In genomic region chr2:171703574-171704347, GRCh38 we compare ENCODE assay signal across 8 cellular contexts. TPM values are rescaled to one million over a fixed set of nuclear protein-coding genes. Genes with fewer than 3 reads are reported as not detected.
DNase-seq lines count a peak whose midpoint lies in the region; ATAC-seq and TF ChIP-seq lines count a peak whose summit lies in the region.

No MANE protein-coding gene starts in this region.

- DNase-seq in DMS 273 treated with DMSO at 0.1 percent for 48 hours (lab: John Stamatoyannopoulos, UW) (peak; percentile 19), HT-29 (ENCODE audit: low spot score) (peak; percentile 33), heart left ventricle (no peak), substantia nigra (lab: John Stamatoyannopoulos, UW) (peak in 1 of 49 donors; percentile 8)

- H3K36me3 ChIP-seq in SU-DHL-6 (ENCODE audit: low read length), result peaks cover 5% of the 10 kb centered on the region; the same call in 1 of the 2 replicates
- H3K36me3 ChIP-seq in heart left ventricle, result peaks cover 0 to 48% (median 29%) of the 10 kb centered on the region in 9 donors

- H3K9me2 ChIP-seq in SU-DHL-6 (replicated peaks; ENCODE audit: insufficient read depth, low read length), result no peaks in the 10 kb centered on the region

- intact Hi-C loops in heart left ventricle (cut with DNase I), result loop anchor here in 7 of 10 donors (5.0 to 10.0 kb wide), 7 partner anchors 129 to 764 kb away; partner anchors contain the start of gene DLX2 (in 4 of the 7)

- no peak for TF ChIP-seq POLR2A in heart left ventricle (IDR thresholded peaks at IDR 0.05)

- peaks cover 17% of the 10 kb centered on the region; the same call in 1 of the 2 replicates for H3K79me2 ChIP-seq in SU-DHL-6 (ENCODE audit: insufficient read depth, low read length)

- H3K9me3 ChIP-seq in SU-DHL-6 (ENCODE audit: insufficient read depth, low read length), result no peaks in the 10 kb centered on the region
- no peaks in the 10 kb centered on the region for H3K9me3 ChIP-seq in heart left ventricle

- 53 to 64% (median 60%) methylated on average over 4 of the region's 4 CpGs for WGBS in heart left ventricle, 4 donors

- TF ChIP-seq CTCF in SU-DHL-6 (IDR thresholded peaks at IDR 0.05; ENCODE audit: insufficient read depth, low read length, poor library complexity, severe bottlenecking) (peak; percentile 47), heart left ventricle (IDR thresholded peaks at IDR 0.05) (peak; percentile 17 to 58 (median 38))

- no peak overlapping the region for H3K27ac ChIP-seq in SU-DHL-6 (ENCODE audit: low read depth, low read length)
- H3K27ac ChIP-seq in heart left ventricle, result peak overlapping the region in 10 of 12 donors; percentile 9 to 69 (median 43)
- peak overlapping the region; percentile 43 for H3K27ac ChIP-seq in substantia nigra (ENCODE audit: low read depth, low read length, poor library complexity, severe bottlenecking)

- ATAC-seq in heart left ventricle, result peak; percentile 20 to 75 (median 52)
- ATAC-seq in HG03025 (IDR thresholded peaks at IDR 0.05; ENCODE audit: low FRiP score, unreplicated experiment), result no peak
- ATAC-seq in GM21619 (IDR thresholded peaks at IDR 0.05; ENCODE audit: unreplicated experiment), result no peak
- ATAC-seq in GM21515 (IDR thresholded peaks at IDR 0.05; ENCODE audit: unreplicated experiment), result no peak

- H3K4me1 ChIP-seq in heart left ventricle, result peaks cover 0 to 41% (median 16%) of the 10 kb centered on the region in 12 donors

- H3K27me3 ChIP-seq in SU-DHL-6 (ENCODE audit: low read length) (no peaks in the 10 kb centered on the region), heart left ventricle (no peaks in the 10 kb centered on the region)

- no peak overlapping the region for H3K9ac ChIP-seq in SU-DHL-6 (ENCODE audit: low read length)

- no peak overlapping the region for H3K4me2 ChIP-seq in SU-DHL-6 (ENCODE audit: low read depth, low read length, poor library complexity, severe bottlenecking)

- H2AFZ ChIP-seq in SU-DHL-6 (ENCODE audit: low read depth, low read length, severe bottlenecking), result no peak overlapping the region

- H3F3A ChIP-seq in SU-DHL-6 (ENCODE audit: insufficient read depth), result peaks cover 21% of the 10 kb centered on the region; the same call in 1 of the 2 replicates

- H3K4me3 ChIP-seq in SU-DHL-6 (ENCODE audit: insufficient read depth, low read length, poor library complexity, severe bottlenecking) (no peak overlapping the region), heart left ventricle (no peak overlapping the region)

- H4K20me1 ChIP-seq in SU-DHL-6 (ENCODE audit: low read depth, low read length), result no peaks in the 10 kb centered on the region; the same call in 1 of the 2 replicates

RNA-seq across cellular contexts. Expression of gene DYNC1I2, which starts 16.5 kb away (rescaled TPM):
- total RNA-seq in HT-29 (2014; rRNA removed; shearing (Covaris generic)), result 27.0 and 32.4 TPM in 2 replicates
- 10 to 100 TPM; 66.7 to 92.9 (median 74.0) TPM for total RNA-seq in heart left ventricle
- polyA plus RNA-seq in heart left ventricle, result 100 to 1,000 TPM in 1 of 2 donors, 10 to 100 TPM in 1; 51.5 to 105 TPM

Comparison
In these comparisons a context has a peak if more than half of its experiments do, and no peak if none do; other contexts are left out.
1. DNase-seq: peak in DMS 273 treated with DMSO at 0.1 percent for 48 hours (single experiment) and HT-29 (single experiment); none in heart left ventricle (0 of 5).
2. ATAC-seq: peak in heart left ventricle (4 of 4); none in HG03025 (single experiment), GM21619 (single experiment) and GM21515 (single experiment).